Comparison of ENCODE assay signal across 1 cellular context in the genomic region with DNA sequence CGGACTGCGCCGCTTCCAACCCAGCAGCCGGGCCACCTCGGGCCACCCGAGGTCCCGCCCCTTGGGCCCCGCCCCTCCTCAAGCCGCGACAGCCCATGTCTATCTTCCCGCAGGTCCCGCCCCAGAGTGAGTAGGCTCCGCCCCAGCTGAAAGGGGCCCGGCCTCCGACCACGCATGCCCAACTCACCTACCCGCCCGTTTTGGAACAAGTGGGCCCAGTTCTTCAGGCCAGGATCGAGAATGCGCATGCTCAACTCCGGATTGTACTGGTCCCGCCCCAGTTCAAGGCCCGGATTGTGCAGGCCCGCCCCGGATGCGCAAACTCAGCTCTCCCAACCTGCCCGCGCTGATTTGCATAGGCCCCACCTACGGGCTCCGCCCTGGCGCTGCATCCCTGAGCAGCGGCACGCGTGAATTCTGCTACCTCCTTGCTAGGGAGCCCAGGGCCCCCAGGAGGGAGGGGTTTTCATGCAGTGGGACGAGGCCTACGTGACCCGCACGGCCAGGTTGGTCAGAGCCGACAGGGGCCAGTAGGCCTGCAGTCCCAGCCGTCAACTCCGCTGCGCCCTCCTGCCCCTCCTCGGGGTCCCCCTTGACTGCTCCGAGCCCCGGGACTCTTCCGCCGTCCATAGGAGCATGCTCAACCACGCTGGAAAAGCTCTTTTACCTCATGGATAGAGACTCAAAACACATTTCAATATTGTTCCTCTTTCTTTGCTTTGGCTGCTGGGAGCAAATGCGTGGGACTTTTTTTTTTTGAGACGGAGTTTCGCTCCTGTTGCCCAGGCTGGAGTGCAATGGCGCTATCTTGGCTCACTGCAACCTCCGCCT.
TF ChIP-seq lines count a peak whose summit lies in the region.

PFKFB4 (minus strand) TSS at position 8 of the 831 bp plus-strand sequence. CDS start 26 bp downstream, outside the sequence.

TF ChIP-seq in HepG2, 621 proteins besides CTCF, POLR2A, EP300 and RAD21 (continued from another document):
- TF ChIP-seq NFYB (CRISPR knock-in tag; IDR thresholded peaks at IDR 0.05) (0 out of 2 replicates have a peak, but pooled peaks have one; percentile 12), ZFYVE20 (CRISPR knock-in tag; IDR thresholded peaks at IDR 0.05; ENCODE audit: borderline replicate concordance, low read depth) (no peak), EEA1 (CRISPR knock-in tag; IDR thresholded peaks at IDR 0.05; ENCODE audit: borderline replicate concordance) (no peak), CHCHD3 (CRISPR knock-in tag; IDR thresholded peaks at IDR 0.05) (no peak), ZNF816 (CRISPR knock-in tag; IDR thresholded peaks at IDR 0.05; ENCODE audit: borderline replicate concordance) (0 out of 2 replicates have a peak, but pooled peaks have one; percentile 28), ZBTB33 (CRISPR knock-in tag; IDR thresholded peaks at IDR 0.05) (peak; percentile 8; the same call in 1 of the 2 replicates), TFE3 (CRISPR knock-in tag; IDR thresholded peaks at IDR 0.05) (peak; percentile 70), MTERF4 (CRISPR knock-in tag; IDR thresholded peaks at IDR 0.05) (0 out of 2 replicates have a peak, but pooled peaks have one; percentile 55)
- TF ChIP-seq, protein P1, sequence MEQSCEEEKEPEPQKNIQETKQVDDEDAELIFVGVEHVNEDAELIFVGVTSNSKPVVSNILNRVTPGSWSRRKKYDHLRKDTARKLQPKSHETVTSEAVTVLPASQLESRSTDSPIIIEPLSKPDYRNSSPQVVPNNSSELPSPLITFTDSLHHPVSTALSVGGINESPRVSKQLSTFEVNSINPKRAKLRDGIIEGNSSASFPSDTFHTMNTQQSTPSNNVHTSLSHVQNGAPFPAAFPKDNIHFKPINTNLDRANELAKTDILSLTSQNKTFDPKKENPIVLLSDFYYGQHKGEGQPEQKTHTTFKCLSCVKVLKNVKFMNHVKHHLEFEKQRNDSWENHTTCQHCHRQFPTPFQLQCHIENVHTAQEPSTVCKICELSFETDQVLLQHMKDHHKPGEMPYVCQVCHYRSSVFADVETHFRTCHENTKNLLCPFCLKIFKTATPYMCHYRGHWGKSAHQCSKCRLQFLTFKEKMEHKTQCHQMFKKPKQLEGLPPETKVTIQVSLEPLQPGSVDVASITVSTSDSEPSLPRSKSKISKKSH (CRISPR knock-in tag; IDR thresholded peaks at IDR 0.05; ENCODE audit: borderline replicate concordance) = peak; percentile 80; the same call in 1 of the 2 replicates
- TF ChIP-seq, protein P2, sequence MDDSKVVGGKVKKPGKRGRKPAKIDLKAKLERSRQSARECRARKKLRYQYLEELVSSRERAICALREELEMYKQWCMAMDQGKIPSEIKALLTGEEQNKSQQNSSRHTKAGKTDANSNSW (CRISPR knock-in tag; IDR thresholded peaks at IDR 0.05; ENCODE audit: borderline replicate concordance) = no peak
